ENCODE assay signal across 8 cellular contexts in the genomic region with DNA sequence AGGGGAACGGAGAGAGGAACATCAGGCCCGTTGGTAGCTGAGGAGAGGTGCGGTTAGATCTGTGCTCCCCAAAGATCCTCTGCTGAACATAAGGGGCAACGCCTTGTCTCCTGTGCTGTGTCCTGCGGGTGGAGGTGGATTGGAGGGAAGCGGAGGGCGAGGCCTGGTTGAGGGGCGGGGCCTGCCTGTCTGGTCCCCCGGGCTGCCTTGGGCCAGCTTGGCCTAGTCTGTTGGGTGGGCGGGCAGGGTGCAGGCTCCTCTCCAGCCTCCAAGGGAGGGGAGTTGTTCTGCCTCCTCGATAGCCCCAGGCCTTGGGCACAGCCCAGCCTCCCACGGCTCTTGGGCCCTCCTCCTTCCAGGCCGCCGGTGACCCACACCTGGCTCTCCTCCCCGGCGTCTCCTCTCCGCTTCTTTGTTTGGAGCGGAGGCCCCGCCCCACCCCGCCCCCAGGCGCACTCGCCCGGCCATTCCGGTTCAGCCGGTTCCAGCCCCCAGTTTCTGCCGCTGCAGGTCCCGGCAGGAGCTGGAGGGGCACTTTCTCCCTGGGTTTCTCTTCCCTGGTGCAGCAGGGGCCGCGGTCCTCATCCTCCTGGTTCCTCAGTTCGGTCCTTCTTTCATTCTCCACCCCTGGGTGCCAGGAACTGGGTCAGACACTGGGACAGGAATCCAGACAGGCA. TPM values are rescaled to one million over a fixed set of nuclear protein-coding genes. Genes with fewer than 3 reads are reported as not detected.
DNase-seq lines count a peak whose midpoint lies in the region; ATAC-seq and TF ChIP-seq lines count a peak whose summit lies in the region.

No MANE protein-coding gene starts in this region.

- H2BK20ac ChIP-seq in H9 (ENCODE audit: low read depth, low read length, poor library complexity, severe bottlenecking) = no peak overlapping the region

- no peaks in the 10 kb centered on the region for H4K20me1 ChIP-seq in H9 (ENCODE audit: control insufficient read depth, insufficient read depth, insufficient read length)

- H3K14ac ChIP-seq in H9 (ENCODE audit: insufficient read depth, low read length) (peak overlapping the region; percentile 86), neuronal stem cell (ENCODE audit: low read length) (no peak overlapping the region)

- H3K79me1 ChIP-seq in H9 (ENCODE audit: insufficient read depth, low read depth, low read length, poor library complexity, severe bottlenecking) = peaks cover 3% of the 10 kb centered on the region
- H3K79me1 ChIP-seq in neuronal stem cell (ENCODE audit: low read depth, low read length) = peaks cover 8% of the 10 kb centered on the region

- H4K5ac ChIP-seq in H9 (ENCODE audit: insufficient read length, low read depth, low read length) = peak overlapping the region; percentile 26

- no peaks in the 10 kb centered on the region; the same call in 1 of the 2 replicates for H3K79me2 ChIP-seq in H9 (ENCODE audit: insufficient read depth, low read length)

- H3K56ac ChIP-seq in H9 (ENCODE audit: insufficient read length, low read depth, low read length) = no peak overlapping the region

- H2BK5ac ChIP-seq in H9 (ENCODE audit: insufficient read length, low read length) (no peak overlapping the region), neuronal stem cell (ENCODE audit: low read length) (peak overlapping the region; percentile 43)

- no peaks in the 10 kb centered on the region; a peak in 1 of 5 replicates for H3K9me3 Mint-ChIP-seq in H9

- peaks cover 12 to 35% of the 10 kb centered on the region in 2 donors for H3K36me3 ChIP-seq in neuronal stem cell (replicated peaks in 1 of 2; ENCODE audit: control insufficient read depth in 2 of 2, insufficient read depth in 2 of 2, low read length in 2 of 2)

- no peaks in the 10 kb centered on the region for H3K27me3 ChIP-seq in H9 (ENCODE audit: insufficient read depth, low read length)
- no peaks in the 10 kb centered on the region for H3K27me3 ChIP-seq in neuronal stem cell (ENCODE audit: control insufficient read depth in 3 of 3, insufficient read depth in 3 of 3, low read depth in 1 of 3, low read length in 3 of 3)

- DNase-seq in H9 (peak; percentile 99), NCI-H526 (lab: John Stamatoyannopoulos, UW) (peak; percentile 97 to 99), epithelial cell of prostate (ENCODE audit: low read depth, low spot score) (peak; percentile 88), neuronal stem cell (ENCODE audit: low spot score) (peak; percentile 56), putamen (ENCODE audit: low spot score) (no peak), SK-N-DZ (ENCODE audit: low spot score) (no peak)
- no peak for DNase-seq in stimulated activated CD4-positive, alpha-beta T cell treated with anti-CD3 and anti-CD28 coated beads, Interleukin-12 subunit alpha, Interleukin-12 subunit beta, amount 100 ng/mL, for 4 hours

- peak overlapping the region; percentile 77 for H3K4me2 ChIP-seq in H9 (ENCODE audit: insufficient read depth, insufficient read length, low read length)
- peak overlapping the region; percentile 56 for H3K4me2 ChIP-seq in neuronal stem cell (ENCODE audit: insufficient read depth, low read length, poor library complexity, severe bottlenecking)

- H3K23ac ChIP-seq in H9 (ENCODE audit: insufficient read length, low read depth, low read length) (no peak overlapping the region), neuronal stem cell (ENCODE audit: low read depth, low read length, poor library complexity) (no peak overlapping the region)

- H3K4me1 ChIP-seq in H9 (ENCODE audit: insufficient read depth, low read length) (no peaks in the 10 kb centered on the region; the same call in 1 of the 2 replicates), neuronal stem cell (ENCODE audit: control insufficient read depth in 2 of 2, insufficient read depth in 1 of 2, low read depth in 1 of 2, low read length in 2 of 2) (peaks cover 31 to 48% of the 10 kb centered on the region in 2 donors)

- peak overlapping the region; percentile 98 to 100 (median 98) for H3K27ac Mint-ChIP-seq in H9

- H3K4me3 Mint-ChIP-seq in H9 = peak overlapping the region; percentile 61 to 82

- no peak overlapping the region for H2AFZ ChIP-seq in H9 (ENCODE audit: low read length)
- no peak overlapping the region for H2AFZ ChIP-seq in neuronal stem cell (ENCODE audit: low read length)

- peak overlapping the region; percentile 62 for H3K9ac ChIP-seq in H9 (ENCODE audit: extremely low read depth, insufficient read length, low read length)
- H3K9ac ChIP-seq in neuronal stem cell (ENCODE audit: low read depth, low read length, poor library complexity) = peak overlapping the region; percentile 73

- no peak overlapping the region for H3K4ac ChIP-seq in H9 (ENCODE audit: low read depth, low read length)
- H3K4ac ChIP-seq in neuronal stem cell (ENCODE audit: low read length) = no peak overlapping the region

- peak overlapping the region; percentile 65 for H2AK5ac ChIP-seq in H9 (ENCODE audit: insufficient read length, low read length)
- no peak overlapping the region for H2AK5ac ChIP-seq in neuronal stem cell (ENCODE audit: low read depth, low read length)

- no peaks in the 10 kb centered on the region for H3K27me3 Mint-ChIP-seq in H9 (ENCODE audit: low read depth)

- H3T11ph ChIP-seq in H9 (ENCODE audit: low read length) = peak overlapping the region; percentile 56

- H4K91ac ChIP-seq in H9 (ENCODE audit: insufficient read length, low read depth, low read length) (peak overlapping the region; percentile 73), neuronal stem cell (ENCODE audit: low read depth, low read length, poor library complexity) (no peak overlapping the region)

- WGBS in H9 (ENCODE audit: extremely low coverage, insufficient read length, low lambda C conversion rate) = no CpG with 5 or more reads among the region's 30 CpGs
- WGBS in neuronal stem cell (ENCODE audit: extremely low coverage in 2 of 2, insufficient read length in 2 of 2, insufficient replicate concordance in 1 of 2), 2 donors = no CpG with 5 or more reads among the region's 30 CpGs

- peak overlapping the region; percentile 97 for H3K27ac ChIP-seq in H9 (ENCODE audit: insufficient read length, low read depth, low read length)
- H3K27ac ChIP-seq in epithelial cell of prostate = peak overlapping the region; percentile 85
- peak overlapping the region; percentile 70 for H3K27ac ChIP-seq in neuronal stem cell (replicated peaks; ENCODE audit: low read length)

- H3K9me3 ChIP-seq in H9 (ENCODE audit: control insufficient read depth, low read depth, low read length) (no peaks in the 10 kb centered on the region), neuronal stem cell (replicated peaks in 1 of 2; ENCODE audit: control insufficient read depth in 2 of 2, insufficient read depth in 1 of 2, low read depth in 1 of 2, low read length in 2 of 2) (no peaks in the 10 kb centered on the region)

- H2BK12ac ChIP-seq in H9 (ENCODE audit: insufficient read length, low read depth, low read length) (no peak overlapping the region), neuronal stem cell (ENCODE audit: low read length) (no peak overlapping the region)

- H3K4me3 ChIP-seq in neuronal stem cell (ENCODE audit: low read length in 2 of 2) = no peak overlapping the region

- no peaks in the 10 kb centered on the region for H3K23me2 ChIP-seq in H9 (ENCODE audit: insufficient read length, low read depth, low read length, poor library complexity, severe bottlenecking)

- ATAC-seq in HG03571 (IDR thresholded peaks at IDR 0.05; ENCODE audit: unreplicated experiment) = no peak

- TF ChIP-seq CTCF in H9 (conservative IDR thresholded peaks at IDR 0.05) = no peak

- no peak overlapping the region for H2BK15ac ChIP-seq in H9 (ENCODE audit: low read depth, low read length)
- H2BK15ac ChIP-seq in neuronal stem cell (ENCODE audit: low read length) = no peak overlapping the region

- no peak overlapping the region for H2BK120ac ChIP-seq in H9 (ENCODE audit: low read depth, low read length, poor library complexity, severe bottlenecking)
- no peak overlapping the region for H2BK120ac ChIP-seq in neuronal stem cell (ENCODE audit: low read depth, low read length)

- H3K18ac ChIP-seq in H9 (ENCODE audit: insufficient read length, low read depth, low read length) (peak overlapping the region; percentile 73), neuronal stem cell (ENCODE audit: low read length) (peak overlapping the region; percentile 87)

- peaks cover 78 to 90% of the 10 kb centered on the region in 2 experiments for H3K4me1 Mint-ChIP-seq in H9

- H4K8ac ChIP-seq in H9 (replicated peaks; ENCODE audit: insufficient read length, low read depth, low read length) = no peak overlapping the region
- H4K8ac ChIP-seq in neuronal stem cell (ENCODE audit: low read depth, low read length) = no peak overlapping the region

- peaks cover 18 to 46% (median 45%) of the 10 kb centered on the region in 3 experiments for H3K36me3 Mint-ChIP-seq in H9 (ENCODE audit: insufficient read depth in 1 of 3, low read depth in 3 of 3)

RNA-seq across cellular contexts. Expression of gene PTPRF, which starts 19.4 kb away (rescaled TPM):
- 192 and 193 TPM in 2 replicates for total RNA-seq in H9 (2021)
- 62.9 TPM for polyA plus RNA-seq in neuronal stem cell (2013, experiment 1 of 2)
- polyA plus RNA-seq in neuronal stem cell (2013, experiment 2 of 2) = 64.0 TPM
- 22.6 and 33.7 TPM in 2 replicates for polyA plus RNA-seq in SK-N-DZ (2014; cell fraction: cytosol; rRNA removed)
- 27.5 and 42.1 TPM in 2 replicates for polyA plus RNA-seq in SK-N-DZ (2014; cell fraction: nucleus; rRNA removed)

Comparison
In these comparisons a context has a peak if more than half of its experiments do, and no peak if none do; other contexts are left out.
1. DNase-seq: peak in H9 (single experiment), NCI-H526 (2 of 2), epithelial cell of prostate (single experiment) and neuronal stem cell (single experiment); none in putamen (single experiment), stimulated activated CD4-positive, alpha-beta T cell treated with anti-CD3 and anti-CD28 coated beads, Interleukin-12 subunit alpha, Interleukin-12 subunit beta, amount 100 ng/mL, for 4 hours (single experiment) and SK-N-DZ (single experiment).
2. Peak in every context shown above with its lines, with median percentiles within 50 percentile points of each other: H3K27ac ChIP-seq.